ENCODE assay signal across 2 cellular contexts in genomic region chr4:186940476-186940875, GRCh38.
TF ChIP-seq lines count a peak whose summit lies in the region.

No MANE protein-coding gene starts in this region.

TF ChIP-seq in IMR-90, 13 proteins besides CTCF, POLR2A, EP300 and RAD21:
- TF ChIP-seq, protein P1, sequence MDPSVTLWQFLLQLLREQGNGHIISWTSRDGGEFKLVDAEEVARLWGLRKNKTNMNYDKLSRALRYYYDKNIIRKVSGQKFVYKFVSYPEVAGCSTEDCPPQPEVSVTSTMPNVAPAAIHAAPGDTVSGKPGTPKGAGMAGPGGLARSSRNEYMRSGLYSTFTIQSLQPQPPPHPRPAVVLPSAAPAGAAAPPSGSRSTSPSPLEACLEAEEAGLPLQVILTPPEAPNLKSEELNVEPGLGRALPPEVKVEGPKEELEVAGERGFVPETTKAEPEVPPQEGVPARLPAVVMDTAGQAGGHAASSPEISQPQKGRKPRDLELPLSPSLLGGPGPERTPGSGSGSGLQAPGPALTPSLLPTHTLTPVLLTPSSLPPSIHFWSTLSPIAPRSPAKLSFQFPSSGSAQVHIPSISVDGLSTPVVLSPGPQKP (IDR thresholded peaks at IDR 0.05; ENCODE audit: borderline replicate concordance, low read depth, low read length): no peak
- TF ChIP-seq CEBPB (IDR thresholded peaks at IDR 0.05; ENCODE audit: low read depth, low read length): no peak
- no peak for TF ChIP-seq MAFK (IDR thresholded peaks at IDR 0.05; ENCODE audit: low read depth, low read length)
- TF ChIP-seq CHD1 (IDR thresholded peaks at IDR 0.05; ENCODE audit: low read depth, low read length): no peak
- no peak for TF ChIP-seq RCOR1 (IDR thresholded peaks at IDR 0.05; ENCODE audit: insufficient replicate concordance, low read length)
- TF ChIP-seq RFX5 (IDR thresholded peaks at IDR 0.05; ENCODE audit: low read depth, low read length): no peak
- no peak for TF ChIP-seq FOS (IDR thresholded peaks at IDR 0.05; ENCODE audit: low read depth, low read length)
- no peak for TF ChIP-seq BHLHE40 (IDR thresholded peaks at IDR 0.05; ENCODE audit: low read depth, low read length)
- no peak for TF ChIP-seq MXI1 (IDR thresholded peaks at IDR 0.05; ENCODE audit: borderline replicate concordance, low read depth, low read length)
- TF ChIP-seq NFE2L2 (IDR thresholded peaks at IDR 0.05; ENCODE audit: low read depth, low read length): no peak
- no peak for TF ChIP-seq SMC3 (IDR thresholded peaks at IDR 0.05; ENCODE audit: low read depth, low read length)
- no peak for TF ChIP-seq MAZ (IDR thresholded peaks at IDR 0.05; ENCODE audit: borderline replicate concordance, low read depth, low read length)
- no peak for TF ChIP-seq USF2 (IDR thresholded peaks at IDR 0.05; ENCODE audit: low read depth, low read length)

TF ChIP-seq in HepG2, 621 proteins besides CTCF, POLR2A, EP300 and RAD21 (continued from another document and continues in another):
- TF ChIP-seq USF2 (IDR thresholded peaks at IDR 0.05; ENCODE audit: low read depth, low read length) (no peak), USF2 (CRISPR knock-in tag; IDR thresholded peaks at IDR 0.05; ENCODE audit: borderline replicate concordance) (no peak), ELF3 (CRISPR knock-in tag; IDR thresholded peaks at IDR 0.05) (0 out of 2 replicates have a peak, but pooled peaks have one; percentile 30), HDAC6 (IDR thresholded peaks at IDR 0.05; ENCODE audit: low read depth, low read length) (no peak), SIN3B (IDR thresholded peaks at IDR 0.05; ENCODE audit: low read length) (no peak), ZNF780A (CRISPR knock-in tag; IDR thresholded peaks at IDR 0.05) (no peak), POGZ (CRISPR knock-in tag; IDR thresholded peaks at IDR 0.05) (0 out of 2 replicates have a peak, but pooled peaks have one; percentile 25), AGO2 (optimal IDR thresholded peaks at IDR 0.05; ENCODE audit: low read depth, low read length) (no peak), ARID5B (CRISPR knock-in tag; IDR thresholded peaks at IDR 0.05) (0 out of 2 replicates have a peak, but pooled peaks have one; percentile 30), ZNF329 (CRISPR knock-in tag; IDR thresholded peaks at IDR 0.05; ENCODE audit: low read depth) (no peak), ZNF644 (CRISPR knock-in tag; IDR thresholded peaks at IDR 0.05; ENCODE audit: low read depth) (peak; percentile 63; the same call in 1 of the 2 replicates), CREB3 (CRISPR knock-in tag; IDR thresholded peaks at IDR 0.05) (no peak), U2AF1 (optimal IDR thresholded peaks at IDR 0.05; ENCODE audit: low read depth, low read length) (no peak), E2F2 (CRISPR knock-in tag; IDR thresholded peaks at IDR 0.05; ENCODE audit: borderline replicate concordance) (no peak), ZNF441 (CRISPR knock-in tag; IDR thresholded peaks at IDR 0.05; ENCODE audit: borderline replicate concordance) (no peak), ZNF557 (CRISPR knock-in tag; IDR thresholded peaks at IDR 0.05) (no peak), ZNF350 (CRISPR knock-in tag; IDR thresholded peaks at IDR 0.05; ENCODE audit: borderline replicate concordance, low read depth) (no peak), GATAD2A (CRISPR knock-in tag; IDR thresholded peaks at IDR 0.05) (0 out of 2 replicates have a peak, but pooled peaks have one; percentile 20), ZNF251 (CRISPR knock-in tag; IDR thresholded peaks at IDR 0.05) (no peak), MED1 (CRISPR knock-in tag; IDR thresholded peaks at IDR 0.05) (peak; percentile 35; the same call in 1 of the 2 replicates), KMT2A (CRISPR knock-in tag; IDR thresholded peaks at IDR 0.05) (no peak), CBX5 (CRISPR knock-in tag; IDR thresholded peaks at IDR 0.05; ENCODE audit: borderline replicate concordance) (no peak), ZNF138 (CRISPR knock-in tag; IDR thresholded peaks at IDR 0.05; ENCODE audit: low read depth) (no peak), ZBTB39 (CRISPR knock-in tag; IDR thresholded peaks at IDR 0.05) (no peak), EZH2 (conservative IDR thresholded peaks at IDR 0.05; ENCODE audit: low read depth, low read length) (no peak), ERF (CRISPR knock-in tag; IDR thresholded peaks at IDR 0.05) (no peak), ZNF761 (CRISPR knock-in tag; conservative IDR thresholded peaks at IDR 0.05) (no peak), NFIC (IDR thresholded peaks at IDR 0.05; ENCODE audit: low read length) (no peak), XRCC5 (optimal IDR thresholded peaks at IDR 0.05; ENCODE audit: low read length) (no peak), SOX13 (IDR thresholded peaks at IDR 0.05) (no peak), SOX13 (CRISPR knock-in tag; conservative IDR thresholded peaks at IDR 0.05 in 1 of 2, IDR thresholded peaks at IDR 0.05 in 1 of 2) (peak in 1 of 2 experiments; percentile 33; a peak in 1 of 4 replicates), TEAD2 (CRISPR knock-in tag; IDR thresholded peaks at IDR 0.05) (no peak), NFIB (CRISPR knock-in tag; IDR thresholded peaks at IDR 0.05; ENCODE audit: borderline replicate concordance) (no peak), LCORL (IDR thresholded peaks at IDR 0.05) (no peak), LCORL (CRISPR knock-in tag; IDR thresholded peaks at IDR 0.05) (peak; percentile 28; the same call in 1 of the 2 replicates), ZNF12 (CRISPR knock-in tag; IDR thresholded peaks at IDR 0.05) (0 out of 2 replicates have a peak, but pooled peaks have one; percentile 33)
- TF ChIP-seq, protein P2, sequence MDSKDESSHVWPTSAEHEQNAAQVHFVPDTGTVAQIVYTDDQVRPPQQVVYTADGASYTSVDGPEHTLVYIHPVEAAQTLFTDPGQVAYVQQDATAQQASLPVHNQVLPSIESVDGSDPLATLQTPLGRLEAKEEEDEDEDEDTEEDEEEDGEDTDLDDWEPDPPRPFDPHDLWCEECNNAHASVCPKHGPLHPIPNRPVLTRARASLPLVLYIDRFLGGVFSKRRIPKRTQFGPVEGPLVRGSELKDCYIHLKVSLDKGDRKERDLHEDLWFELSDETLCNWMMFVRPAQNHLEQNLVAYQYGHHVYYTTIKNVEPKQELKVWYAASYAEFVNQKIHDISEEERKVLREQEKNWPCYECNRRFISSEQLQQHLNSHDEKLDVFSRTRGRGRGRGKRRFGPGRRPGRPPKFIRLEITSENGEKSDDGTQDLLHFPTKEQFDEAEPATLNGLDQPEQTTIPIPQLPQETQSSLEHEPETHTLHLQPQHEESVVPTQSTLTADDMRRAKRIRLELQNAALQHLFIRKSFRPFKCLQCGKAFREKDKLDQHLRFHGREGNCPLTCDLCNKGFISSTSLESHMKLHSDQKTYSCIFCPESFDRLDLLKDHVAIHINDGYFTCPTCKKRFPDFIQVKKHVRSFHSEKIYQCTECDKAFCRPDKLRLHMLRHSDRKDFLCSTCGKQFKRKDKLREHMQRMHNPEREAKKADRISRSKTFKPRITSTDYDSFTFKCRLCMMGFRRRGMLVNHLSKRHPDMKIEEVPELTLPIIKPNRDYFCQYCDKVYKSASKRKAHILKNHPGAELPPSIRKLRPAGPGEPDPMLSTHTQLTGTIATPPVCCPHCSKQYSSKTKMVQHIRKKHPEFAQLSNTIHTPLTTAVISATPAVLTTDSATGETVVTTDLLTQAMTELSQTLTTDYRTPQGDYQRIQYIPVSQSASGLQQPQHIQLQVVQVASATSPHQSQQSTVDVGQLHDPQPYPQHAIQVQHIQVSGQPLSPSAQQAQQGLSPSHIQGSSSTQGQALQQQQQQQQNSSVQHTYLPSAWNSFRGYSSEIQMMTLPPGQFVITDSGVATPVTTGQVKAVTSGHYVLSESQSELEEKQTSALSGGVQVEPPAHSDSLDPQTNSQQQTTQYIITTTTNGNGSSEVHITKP (CRISPR knock-in tag; IDR thresholded peaks at IDR 0.05; ENCODE audit: low read depth): no peak
- TF ChIP-seq, protein P3, sequence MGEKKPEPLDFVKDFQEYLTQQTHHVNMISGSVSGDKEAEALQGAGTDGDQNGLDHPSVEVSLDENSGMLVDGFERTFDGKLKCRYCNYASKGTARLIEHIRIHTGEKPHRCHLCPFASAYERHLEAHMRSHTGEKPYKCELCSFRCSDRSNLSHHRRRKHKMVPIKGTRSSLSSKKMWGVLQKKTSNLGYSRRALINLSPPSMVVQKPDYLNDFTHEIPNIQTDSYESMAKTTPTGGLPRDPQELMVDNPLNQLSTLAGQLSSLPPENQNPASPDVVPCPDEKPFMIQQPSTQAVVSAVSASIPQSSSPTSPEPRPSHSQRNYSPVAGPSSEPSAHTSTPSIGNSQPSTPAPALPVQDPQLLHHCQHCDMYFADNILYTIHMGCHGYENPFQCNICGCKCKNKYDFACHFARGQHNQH (CRISPR knock-in tag; IDR thresholded peaks at IDR 0.05): peak; percentile 65; the same call in 1 of the 2 replicates
- TF ChIP-seq, protein P4, sequence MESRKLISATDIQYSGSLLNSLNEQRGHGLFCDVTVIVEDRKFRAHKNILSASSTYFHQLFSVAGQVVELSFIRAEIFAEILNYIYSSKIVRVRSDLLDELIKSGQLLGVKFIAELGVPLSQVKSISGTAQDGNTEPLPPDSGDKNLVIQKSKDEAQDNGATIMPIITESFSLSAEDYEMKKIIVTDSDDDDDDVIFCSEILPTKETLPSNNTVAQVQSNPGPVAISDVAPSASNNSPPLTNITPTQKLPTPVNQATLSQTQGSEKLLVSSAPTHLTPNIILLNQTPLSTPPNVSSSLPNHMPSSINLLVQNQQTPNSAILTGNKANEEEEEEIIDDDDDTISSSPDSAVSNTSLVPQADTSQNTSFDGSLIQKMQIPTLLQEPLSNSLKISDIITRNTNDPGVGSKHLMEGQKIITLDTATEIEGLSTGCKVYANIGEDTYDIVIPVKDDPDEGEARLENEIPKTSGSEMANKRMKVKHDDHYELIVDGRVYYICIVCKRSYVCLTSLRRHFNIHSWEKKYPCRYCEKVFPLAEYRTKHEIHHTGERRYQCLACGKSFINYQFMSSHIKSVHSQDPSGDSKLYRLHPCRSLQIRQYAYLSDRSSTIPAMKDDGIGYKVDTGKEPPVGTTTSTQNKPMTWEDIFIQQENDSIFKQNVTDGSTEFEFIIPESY (CRISPR knock-in tag; IDR thresholded peaks at IDR 0.05): 0 out of 2 replicates have a peak, but pooled peaks have one; percentile 41
